In the genomic region with DNA sequence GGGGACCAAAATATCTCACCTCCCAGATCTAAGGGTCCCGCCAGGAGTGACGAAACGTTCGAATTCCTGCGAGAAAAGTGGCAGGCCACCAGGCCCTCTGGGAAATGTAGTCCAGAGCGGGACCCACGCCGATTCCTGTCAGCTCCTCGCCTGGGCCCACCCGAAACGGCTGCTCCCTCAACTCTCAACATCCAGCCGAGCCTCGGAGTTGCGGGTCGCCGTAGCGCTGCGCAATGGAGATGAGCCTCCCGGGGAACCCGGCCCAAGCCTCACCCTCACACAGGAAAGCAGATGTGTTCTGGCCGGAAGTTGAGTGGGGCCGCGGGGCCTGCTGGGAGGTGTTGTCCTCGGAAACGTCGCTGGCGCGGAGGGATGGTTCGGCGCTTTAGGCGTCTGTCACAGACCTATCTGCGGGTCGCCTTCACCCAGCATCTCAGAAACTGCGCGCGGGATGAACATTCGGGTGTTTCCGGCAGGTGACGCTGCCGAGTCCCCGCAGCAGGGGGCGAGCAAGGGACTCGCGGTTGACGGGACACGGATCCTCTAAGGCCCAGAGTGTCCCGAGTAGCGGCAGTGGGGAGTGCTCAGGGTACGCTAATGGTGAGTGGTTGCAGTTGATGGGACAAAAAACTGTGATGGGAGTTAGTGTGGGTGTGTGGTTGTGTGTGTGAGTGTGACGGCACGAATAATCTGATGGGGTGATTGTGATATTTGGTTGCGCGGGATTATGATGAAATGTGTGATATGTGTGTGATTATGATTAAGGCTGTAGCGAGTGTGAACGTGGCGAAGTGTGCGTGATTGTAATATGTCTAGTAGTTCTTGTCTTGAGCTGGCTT, we compare ENCODE assay signal across 8 cellular contexts. TPM values are rescaled to one million over a fixed set of nuclear protein-coding genes. Genes with fewer than 3 reads are reported as not detected.
DNase-seq lines count a peak whose midpoint lies in the region; ATAC-seq and TF ChIP-seq lines count a peak whose summit lies in the region.

TSS of gene ZNF568 (plus strand) at position 341 of the 839 bp plus-strand sequence. CDS start 6,439 bp downstream, outside the sequence.
TSS of gene ZNF829 (minus strand) at position 300 of the 839 bp plus-strand sequence. CDS start 1,124 bp downstream, outside the sequence.

- peak; percentile 36 for TF ChIP-seq CTCF in coronary artery (IDR thresholded peaks at IDR 0.05)

- H3K9me3 Mint-ChIP-seq in activated CD4-positive, alpha-beta T cell treated with anti-CD3 and anti-CD28 coated beads, Interleukin-2, amount 10 ng/mL, durations not matched to agents 7 days and 5 days, result peaks cover 47% of the 10 kb centered on the region

- peak within 1 kb of the TSS; percentile 97 for H3K27ac Mint-ChIP-seq in activated CD4-positive, alpha-beta T cell treated with anti-CD3 and anti-CD28 coated beads, Interleukin-2, amount 10 ng/mL, durations not matched to agents 7 days and 5 days

- peak; percentile 66 for ATAC-seq in GM18499 (IDR thresholded peaks at IDR 0.05; ENCODE audit: insufficient read depth, unreplicated experiment)
- ATAC-seq in HG02970 (IDR thresholded peaks at IDR 0.05; ENCODE audit: low FRiP score, unreplicated experiment), result peak; percentile 88
- ATAC-seq in left colon, result peak; percentile 99

- H3K27me3 Mint-ChIP-seq in activated CD4-positive, alpha-beta T cell treated with anti-CD3 and anti-CD28 coated beads, Interleukin-2, amount 10 ng/mL, durations not matched to agents 7 days and 5 days, result no peaks in the 10 kb centered on the region

- peaks cover 31% of the 10 kb centered on the region for H3K4me1 Mint-ChIP-seq in activated CD4-positive, alpha-beta T cell treated with anti-CD3 and anti-CD28 coated beads, Interleukin-2, amount 10 ng/mL, durations not matched to agents 7 days and 5 days

- H3K4me3 ChIP-seq in coronary artery, result peak within 1 kb of the TSS; percentile 78

- POLR2A ChIA-PET in activated CD4-positive, alpha-beta T cell treated with anti-CD3 and anti-CD28 coated beads, Interleukin-2, amount 10 ng/mL, durations not matched to agents 7 days and 5 days (lab: Charles Lee), result no interaction called here

- CTCF ChIA-PET in activated CD4-positive, alpha-beta T cell treated with anti-CD3 and anti-CD28 coated beads, Interleukin-2, amount 10 ng/mL, durations not matched to agents 7 days and 5 days (lab: Charles Lee), result interaction anchor here (0.6 to 1.5 kb wide), 3 partner anchors 10 to 570 kb away, joined by 3 to 4 read pairs (median 3); no protein-coding TSS in a partner anchor

- intact Hi-C loops in left colon (cut with DNase I, micrococcal nuclease), result no loop called here

- peak; percentile 94 for DNase-seq in NCI-H2171 treated with DMSO at 0.1 percent for 48 hours (lab: John Stamatoyannopoulos, UW)
- peak; percentile 96 for DNase-seq in activated CD4-positive, alpha-beta T cell treated with anti-CD3 and anti-CD28 coated beads, Interleukin-2, amount 10 ng/mL, durations not matched to agents 7 days and 5 days
- peak; percentile 93 for DNase-seq in coronary artery (ENCODE audit: low spot score)
- DNase-seq in left colon, result peak; percentile 88
- peak; percentile 78 to 87 (median 83) for DNase-seq in stimulated activated CD4-positive, alpha-beta T cell treated with anti-CD3 and anti-CD28 coated beads, Interleukin-1b, Interleukin-23, amount 100 ng/mL, for 24 hours (ENCODE audit: low read depth in 4 of 4, low spot score in 1 of 4)
- no peak for DNase-seq in NCI-H1694 treated with DMSO at 0.1 percent for 48 hours (lab: John Stamatoyannopoulos, UW)

- peaks cover 78% of the 10 kb centered on the region for H3K36me3 Mint-ChIP-seq in activated CD4-positive, alpha-beta T cell treated with anti-CD3 and anti-CD28 coated beads, Interleukin-2, amount 10 ng/mL, durations not matched to agents 7 days and 5 days (ENCODE audit: low read depth)

- H3K4me3 Mint-ChIP-seq in activated CD4-positive, alpha-beta T cell treated with anti-CD3 and anti-CD28 coated beads, Interleukin-2, amount 10 ng/mL, durations not matched to agents 7 days and 5 days, result peak within 1 kb of the TSS; percentile 89

- H3K27ac ChIP-seq in coronary artery, result peak within 1 kb of the TSS; percentile 82 to 92

RNA-seq across cellular contexts. Expression of gene ZNF568, which starts in this region (rescaled TPM):
- 1 to 10 TPM; 6.2 to 6.8 TPM for total RNA-seq in activated CD4-positive, alpha-beta T cell treated with anti-CD3 and anti-CD28 coated beads, Interleukin-2, amount 10 ng/mL, durations not matched to agents 7 days and 5 days
- 1 to 10 TPM; 2.5 to 4.0 TPM for total RNA-seq in left colon

RNA-seq across cellular contexts. Expression of gene ZNF829, which starts in this region (rescaled TPM):
- 1 to 10 TPM; 7.3 to 7.6 TPM for total RNA-seq in activated CD4-positive, alpha-beta T cell treated with anti-CD3 and anti-CD28 coated beads, Interleukin-2, amount 10 ng/mL, durations not matched to agents 7 days and 5 days
- 1 to 10 TPM in 1 of 2 donors, under 1 TPM in 1; 0.73 to 1.3 TPM for total RNA-seq in left colon
